Comparison of ENCODE assay signal across 14 cellular contexts in the genomic region with DNA sequence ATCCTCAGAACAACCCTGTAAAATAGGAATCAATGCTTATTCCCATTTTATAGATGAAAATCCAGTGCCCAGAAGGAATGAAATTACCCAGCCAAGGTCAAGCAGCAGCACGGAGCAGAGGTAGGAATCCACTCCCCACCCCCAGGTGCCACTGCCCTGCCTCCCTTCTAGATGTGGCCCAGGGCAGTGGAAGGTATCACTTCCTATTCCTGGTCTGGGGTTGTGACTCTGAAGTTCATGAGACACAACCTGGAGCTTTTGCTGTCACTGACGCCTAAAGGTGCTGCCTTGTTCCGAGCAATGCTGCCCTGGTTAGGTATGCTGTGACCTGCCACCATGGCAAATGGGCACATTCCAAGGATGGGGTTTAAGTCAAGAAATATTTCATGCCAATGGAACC. TPM values are rescaled to one million over a fixed set of nuclear protein-coding genes. Genes with fewer than 3 reads are reported as not detected.
A peak's percentile ranks its signal among the peaks of the same experiment; 100 is the strongest.
DNase-seq lines count a peak whose midpoint lies in the region; ATAC-seq, FAIRE-seq and TF ChIP-seq lines count a peak whose summit lies in the region.
"Had no signal": no experiment of that assay in that cellular context is flagged by ENCODE, and none has a peak within 500 bp of the region (broad histone marks: within the 10 kb centered on the region; RNA-seq: fewer than 3 reads in every experiment).

No MANE protein-coding gene starts in this region.

- no peak for FAIRE-seq in kidney (lab: Jason Lieb, UNC)

- H3F3A ChIP-seq in OCI-LY1 (ENCODE audit: insufficient read depth, low read length): no peaks in the 10 kb centered on the region

- H3K9ac ChIP-seq in OCI-LY1 (ENCODE audit: low read length) (no peak overlapping the region), kidney (ENCODE audit: low read length in 2 of 2) (no peak overlapping the region)

- H3K9me3 Mint-ChIP-seq in stimulated activated memory B cell treated with anti-CD40 and anti-IgM and Interleukin-4, amounts not matched to agents 10 μg/mL and 1 μg/mL and 100 μg/mL, for 72 hours: no peaks in the 10 kb centered on the region
- H3K9me3 Mint-ChIP-seq in activated T-helper 17 cell treated with anti-CD3 and anti-CD28 coated beads, Interleukin-2, amount 50 U/mL, for 72 hours: no peaks in the 10 kb centered on the region
- H3K9me3 Mint-ChIP-seq: activated naive CD4-positive, alpha-beta T cell treated with anti-CD3 and anti-CD28 coated beads, Interleukin-2, amount 50 U/mL, for 72 hours had no signal

- peak; percentile 67 for ATAC-seq in GM18907 (IDR thresholded peaks at IDR 0.05; ENCODE audit: unreplicated experiment)
- peak; percentile 51 for ATAC-seq in HG02759 (IDR thresholded peaks at IDR 0.05; ENCODE audit: unreplicated experiment)
- peak; percentile 96 for ATAC-seq in stimulated activated memory B cell treated with anti-CD40 and anti-IgM and Interleukin-4, amounts not matched to agents 10 μg/mL and 1 μg/mL and 100 μg/mL, for 72 hours
- ATAC-seq in activated T-helper 17 cell treated with anti-CD3 and anti-CD28 coated beads, Interleukin-2, amount 50 U/mL, for 72 hours (replicated peaks): no peak
- ATAC-seq: activated naive CD4-positive, alpha-beta T cell treated with anti-CD3 and anti-CD28 coated beads, Interleukin-2, amount 50 U/mL, for 72 hours; right lobe of liver had no signal

- no peaks in the 10 kb centered on the region for H3K9me2 ChIP-seq in OCI-LY1 (ENCODE audit: low read depth, low read length)

- H3K4me3 ChIP-seq in OCI-LY1 (ENCODE audit: low read depth, low read length, poor library complexity, severe bottlenecking): no peak overlapping the region
- no peak overlapping the region for H3K4me3 ChIP-seq in kidney (ENCODE audit: low read length in 2 of 2)
- H3K4me3 ChIP-seq: breast epithelium, right lobe of liver, stomach had no signal

- peak overlapping the region; percentile 50 for H3K4me3 Mint-ChIP-seq in stimulated activated memory B cell treated with anti-CD40 and anti-IgM and Interleukin-4, amounts not matched to agents 10 μg/mL and 1 μg/mL and 100 μg/mL, for 72 hours
- H3K4me3 Mint-ChIP-seq in activated T-helper 17 cell treated with anti-CD3 and anti-CD28 coated beads, Interleukin-2, amount 50 U/mL, for 72 hours: no peak overlapping the region

- H3K4me1 ChIP-seq in OCI-LY1 (ENCODE audit: insufficient read depth, low read length, severe bottlenecking) (peaks cover 68% of the 10 kb centered on the region), kidney (ENCODE audit: control insufficient read depth in 1 of 2, insufficient read depth in 1 of 2, low read depth in 1 of 2, low read length in 2 of 2) (no peaks in the 10 kb centered on the region)
- H3K4me1 ChIP-seq: breast epithelium had no signal

- no peaks in the 10 kb centered on the region for H3K27me3 Mint-ChIP-seq in stimulated activated memory B cell treated with anti-CD40 and anti-IgM and Interleukin-4, amounts not matched to agents 10 μg/mL and 1 μg/mL and 100 μg/mL, for 72 hours
- no peaks in the 10 kb centered on the region for H3K27me3 Mint-ChIP-seq in activated T-helper 17 cell treated with anti-CD3 and anti-CD28 coated beads, Interleukin-2, amount 50 U/mL, for 72 hours

- peak overlapping the region; percentile 73 for H3K27ac Mint-ChIP-seq in stimulated activated memory B cell treated with anti-CD40 and anti-IgM and Interleukin-4, amounts not matched to agents 10 μg/mL and 1 μg/mL and 100 μg/mL, for 72 hours
- no peak overlapping the region for H3K27ac Mint-ChIP-seq in activated T-helper 17 cell treated with anti-CD3 and anti-CD28 coated beads, Interleukin-2, amount 50 U/mL, for 72 hours
- H3K27ac Mint-ChIP-seq: activated naive CD4-positive, alpha-beta T cell treated with anti-CD3 and anti-CD28 coated beads, Interleukin-2, amount 50 U/mL, for 72 hours had no signal

- H3K27ac ChIP-seq in OCI-LY1 (ENCODE audit: low read depth, low read length, poor library complexity, severe bottlenecking) (peak overlapping the region; percentile 51), kidney (ENCODE audit: low read depth in 2 of 2, low read length in 2 of 2) (no peak overlapping the region)
- H3K27ac ChIP-seq: breast epithelium, stomach had no signal

- peaks cover 22% of the 10 kb centered on the region; the same call in 1 of the 2 replicates for H3K36me3 ChIP-seq in OCI-LY1 (ENCODE audit: insufficient read depth, low read length)
- no peaks in the 10 kb centered on the region for H3K36me3 ChIP-seq in kidney (ENCODE audit: control insufficient read depth in 1 of 2, insufficient read depth in 2 of 2, low read length in 2 of 2)
- H3K36me3 ChIP-seq: breast epithelium, right lobe of liver, stomach had no signal

- H3K9me3 ChIP-seq in OCI-LY1 (ENCODE audit: low read length): no peaks in the 10 kb centered on the region
- H3K9me3 ChIP-seq in kidney (ENCODE audit: control insufficient read depth in 1 of 2, low read length in 2 of 2): no peaks in the 10 kb centered on the region
- H3K9me3 ChIP-seq: breast epithelium, right lobe of liver, stomach had no signal

- H3K4me1 Mint-ChIP-seq in stimulated activated memory B cell treated with anti-CD40 and anti-IgM and Interleukin-4, amounts not matched to agents 10 μg/mL and 1 μg/mL and 100 μg/mL, for 72 hours: peaks cover 71% of the 10 kb centered on the region
- no peaks in the 10 kb centered on the region for H3K4me1 Mint-ChIP-seq in activated T-helper 17 cell treated with anti-CD3 and anti-CD28 coated beads, Interleukin-2, amount 50 U/mL, for 72 hours

- DNase-seq in medulla oblongata (ENCODE audit: extremely low spot score): no peak
- DNase-seq in kidney: no peak
- DNase-seq: activated CD4-positive, CD25-positive, alpha-beta regulatory T cell; effector CD8-positive, alpha-beta T cell; NCI-H2171 treated with DMSO at 0.1 percent for 48 hours; right lobe of liver; stomach had no signal

- H3K36me3 Mint-ChIP-seq in stimulated activated memory B cell treated with anti-CD40 and anti-IgM and Interleukin-4, amounts not matched to agents 10 μg/mL and 1 μg/mL and 100 μg/mL, for 72 hours: peaks cover 22% of the 10 kb centered on the region
- no peaks in the 10 kb centered on the region for H3K36me3 Mint-ChIP-seq in activated T-helper 17 cell treated with anti-CD3 and anti-CD28 coated beads, Interleukin-2, amount 50 U/mL, for 72 hours (ENCODE audit: low read depth)
- H3K36me3 Mint-ChIP-seq: activated naive CD4-positive, alpha-beta T cell treated with anti-CD3 and anti-CD28 coated beads, Interleukin-2, amount 50 U/mL, for 72 hours had no signal

- intact Hi-C loops in kidney (cut with DNase I): no loop called here

- no peak for TF ChIP-seq CTCF in OCI-LY1 (IDR thresholded peaks at IDR 0.05; ENCODE audit: low read length)
- TF ChIP-seq CTCF in kidney (IDR thresholded peaks at IDR 0.05; ENCODE audit: borderline replicate concordance, extremely low read depth, insufficient read depth): no peak

- H3K27me3 ChIP-seq in OCI-LY1 (ENCODE audit: insufficient read depth, low read length): no peaks in the 10 kb centered on the region
- H3K27me3 ChIP-seq: breast epithelium, right lobe of liver, stomach had no signal

- H4K20me1 ChIP-seq in OCI-LY1 (ENCODE audit: insufficient read depth, low read length): no peaks in the 10 kb centered on the region

- no peak overlapping the region for H2AFZ ChIP-seq in OCI-LY1 (ENCODE audit: low read length)

- peak overlapping the region; percentile 34; the same call in 1 of the 2 replicates for H3K4me2 ChIP-seq in OCI-LY1 (ENCODE audit: low read length)

- peaks cover 76% of the 10 kb centered on the region for H3K79me2 ChIP-seq in OCI-LY1 (ENCODE audit: insufficient read depth, low read length)

RNA-seq across cellular contexts. Expression of a gene that starts 53.6 kb away (rescaled TPM):
- total RNA-seq in activated T-helper 17 cell treated with anti-CD3 and anti-CD28 coated beads, Interleukin-2, amount 50 U/mL, for 72 hours: 1 to 10 TPM; 4.3 to 6.6 TPM
- total RNA-seq in kidney: 28.4 TPM
- 6.5 TPM for polyA plus RNA-seq in kidney (ENCODE audit: insufficient read depth, low read depth, low replicate concordance)
